Comparison of ENCODE assay signal across 1 cellular context in the genomic region with DNA sequence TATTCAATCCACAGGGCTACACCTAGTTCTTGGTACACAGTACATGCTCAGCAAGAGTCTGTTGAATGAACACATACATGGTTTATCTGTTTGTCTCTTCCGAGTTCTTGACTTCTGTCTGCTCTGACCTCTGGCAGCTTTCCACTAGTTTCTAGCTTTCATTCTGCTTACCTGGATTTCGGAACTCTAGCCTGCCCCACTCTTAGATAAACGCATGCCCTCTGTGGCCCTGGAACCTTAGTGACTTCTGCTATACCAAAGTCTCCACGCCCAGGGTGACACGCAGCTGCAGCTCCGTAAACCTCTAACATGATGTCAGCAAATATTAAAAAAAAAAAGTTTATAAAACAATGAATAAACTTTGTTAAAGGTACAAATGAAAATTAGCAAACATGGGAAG.
TF ChIP-seq lines count a peak whose summit lies in the region.

No MANE protein-coding gene starts in this region.

TF ChIP-seq in HCT116, 20 proteins besides CTCF, POLR2A, EP300 and RAD21 (continued from another document):
- TF ChIP-seq, protein P1, sequence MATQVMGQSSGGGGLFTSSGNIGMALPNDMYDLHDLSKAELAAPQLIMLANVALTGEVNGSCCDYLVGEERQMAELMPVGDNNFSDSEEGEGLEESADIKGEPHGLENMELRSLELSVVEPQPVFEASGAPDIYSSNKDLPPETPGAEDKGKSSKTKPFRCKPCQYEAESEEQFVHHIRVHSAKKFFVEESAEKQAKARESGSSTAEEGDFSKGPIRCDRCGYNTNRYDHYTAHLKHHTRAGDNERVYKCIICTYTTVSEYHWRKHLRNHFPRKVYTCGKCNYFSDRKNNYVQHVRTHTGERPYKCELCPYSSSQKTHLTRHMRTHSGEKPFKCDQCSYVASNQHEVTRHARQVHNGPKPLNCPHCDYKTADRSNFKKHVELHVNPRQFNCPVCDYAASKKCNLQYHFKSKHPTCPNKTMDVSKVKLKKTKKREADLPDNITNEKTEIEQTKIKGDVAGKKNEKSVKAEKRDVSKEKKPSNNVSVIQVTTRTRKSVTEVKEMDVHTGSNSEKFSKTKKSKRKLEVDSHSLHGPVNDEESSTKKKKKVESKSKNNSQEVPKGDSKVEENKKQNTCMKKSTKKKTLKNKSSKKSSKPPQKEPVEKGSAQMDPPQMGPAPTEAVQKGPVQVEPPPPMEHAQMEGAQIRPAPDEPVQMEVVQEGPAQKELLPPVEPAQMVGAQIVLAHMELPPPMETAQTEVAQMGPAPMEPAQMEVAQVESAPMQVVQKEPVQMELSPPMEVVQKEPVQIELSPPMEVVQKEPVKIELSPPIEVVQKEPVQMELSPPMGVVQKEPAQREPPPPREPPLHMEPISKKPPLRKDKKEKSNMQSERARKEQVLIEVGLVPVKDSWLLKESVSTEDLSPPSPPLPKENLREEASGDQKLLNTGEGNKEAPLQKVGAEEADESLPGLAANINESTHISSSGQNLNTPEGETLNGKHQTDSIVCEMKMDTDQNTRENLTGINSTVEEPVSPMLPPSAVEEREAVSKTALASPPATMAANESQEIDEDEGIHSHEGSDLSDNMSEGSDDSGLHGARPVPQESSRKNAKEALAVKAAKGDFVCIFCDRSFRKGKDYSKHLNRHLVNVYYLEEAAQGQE (IDR thresholded peaks at IDR 0.05; ENCODE audit: low read depth), result no peak
- TF ChIP-seq JUND (IDR thresholded peaks at IDR 0.05) (no peak), POLR2AphosphoS5 (IDR thresholded peaks at IDR 0.05; ENCODE audit: low read depth, low read length) (no peak), TCF7L2 (IDR thresholded peaks at IDR 0.05; ENCODE audit: borderline replicate concordance, extremely low read depth, insufficient read depth, insufficient read length) (no peak), FOSL1 (IDR thresholded peaks at IDR 0.05; ENCODE audit: low read depth) (no peak)
